Comparison of ENCODE assay signal across 26 cellular contexts in genomic region chr6:148157841-148158240, GRCh38.
"Had no signal": no experiment of that assay in that cellular context is flagged by ENCODE, and none has a peak within 500 bp of the region (broad histone marks: within the 10 kb centered on the region; RNA-seq: fewer than 3 reads in every experiment).

No MANE protein-coding gene starts in this region.

- H3K4me3 ChIP-seq: esophagus muscularis mucosa, transverse colon had no signal

- H3K4me1 Mint-ChIP-seq: activated naive CD8-positive, alpha-beta T cell treated with anti-CD3 and anti-CD28 coated beads for 36 hours; memory B cell; naive thymus-derived CD4-positive, alpha-beta T cell had no signal

- H3K27ac ChIP-seq: esophagus muscularis mucosa, foreskin keratinocyte, transverse colon, WERI-Rb-1 had no signal

- H3K36me3 Mint-ChIP-seq: activated naive CD8-positive, alpha-beta T cell treated with anti-CD3 and anti-CD28 coated beads for 36 hours; memory B cell; naive thymus-derived CD4-positive, alpha-beta T cell had no signal

- H3K36me3 ChIP-seq: esophagus muscularis mucosa, transverse colon, WERI-Rb-1 had no signal

- H3K9me3 Mint-ChIP-seq: activated naive CD4-positive, alpha-beta T cell treated with anti-CD3 and anti-CD28 coated beads for 36 hours; activated naive CD8-positive, alpha-beta T cell treated with anti-CD3 and anti-CD28 coated beads for 36 hours; memory B cell had no signal

- FAIRE-seq: colon, islet of Langerhans, urothelium cell line had no signal

- H3K4me1 ChIP-seq: esophagus muscularis mucosa, transverse colon had no signal

- H3K9me3 ChIP-seq: esophagus muscularis mucosa, transverse colon had no signal

- ATAC-seq: activated CD4-positive, CD25-positive, alpha-beta regulatory T cell treated with anti-CD3 and anti-CD28 coated beads, Interleukin-2, amount 50 U/mL, for 24 hours; foreskin keratinocyte; left colon; naive thymus-derived CD4-positive, alpha-beta T cell; right cardiac atrium had no signal

- H3K4me3 Mint-ChIP-seq: activated naive CD4-positive, alpha-beta T cell treated with anti-CD3 and anti-CD28 coated beads for 36 hours; activated naive CD8-positive, alpha-beta T cell treated with anti-CD3 and anti-CD28 coated beads for 36 hours; memory B cell; naive thymus-derived CD4-positive, alpha-beta T cell; T-helper 1 cell treated with Interleukin-12 subunit alpha and Interleukin-12 subunit beta and Interleukin-4 antibody, amounts not matched to agents 30 μg/mL and 1 μg/mL, for 36 hours had no signal

- H3K27me3 Mint-ChIP-seq: activated naive CD8-positive, alpha-beta T cell treated with anti-CD3 and anti-CD28 coated beads for 36 hours had no signal

- H3K27me3 ChIP-seq: esophagus muscularis mucosa, foreskin keratinocyte, transverse colon had no signal

- DNase-seq: activated CD4-positive, alpha-beta T cell treated with anti-CD3 and anti-CD28 coated beads for 48 hours; activated CD4-positive, alpha-beta T cell treated with anti-CD3 and anti-CD28 coated beads, Interleukin-2, amount 50 U/mL, for 48 hours; activated CD8-positive, alpha-beta memory T cell treated with anti-CD3 and anti-CD28 coated beads for 24 hours; activated effector memory CD4-positive, alpha-beta T cell treated with Interleukin-2 at 50 U/mL for 16 hours; activated naive CD4-positive, alpha-beta T cell treated with anti-CD3 and anti-CD28 coated beads for 36 hours; activated naive CD8-positive, alpha-beta T cell treated with anti-CD3 and anti-CD28 coated beads for 36 hours; amniotic stem cell; dermis blood vessel endothelial cell; effector CD4-positive, alpha-beta T cell; foreskin keratinocyte; left colon; midbrain; naive thymus-derived CD4-positive, alpha-beta T cell; stimulated activated CD4-positive, alpha-beta T cell treated with anti-CD3 and anti-CD28 coated beads, Interleukin-2, amount 100 ng/mL, for 48 hours; stimulated activated naive CD4-positive, alpha-beta T cell treated with Interleukin-2 at 50 U/mL for 16 hours; T1000; transverse colon; WERI-Rb-1 had no signal

- H3K27ac Mint-ChIP-seq: activated naive CD4-positive, alpha-beta T cell treated with anti-CD3 and anti-CD28 coated beads for 36 hours; activated naive CD8-positive, alpha-beta T cell treated with anti-CD3 and anti-CD28 coated beads for 36 hours; memory B cell; naive thymus-derived CD4-positive, alpha-beta T cell; T-helper 1 cell treated with Interleukin-12 subunit alpha and Interleukin-12 subunit beta and Interleukin-4 antibody, amounts not matched to agents 30 μg/mL and 1 μg/mL, for 36 hours had no signal
